ENCODE assay signal across 8 cellular contexts in the genomic region with DNA sequence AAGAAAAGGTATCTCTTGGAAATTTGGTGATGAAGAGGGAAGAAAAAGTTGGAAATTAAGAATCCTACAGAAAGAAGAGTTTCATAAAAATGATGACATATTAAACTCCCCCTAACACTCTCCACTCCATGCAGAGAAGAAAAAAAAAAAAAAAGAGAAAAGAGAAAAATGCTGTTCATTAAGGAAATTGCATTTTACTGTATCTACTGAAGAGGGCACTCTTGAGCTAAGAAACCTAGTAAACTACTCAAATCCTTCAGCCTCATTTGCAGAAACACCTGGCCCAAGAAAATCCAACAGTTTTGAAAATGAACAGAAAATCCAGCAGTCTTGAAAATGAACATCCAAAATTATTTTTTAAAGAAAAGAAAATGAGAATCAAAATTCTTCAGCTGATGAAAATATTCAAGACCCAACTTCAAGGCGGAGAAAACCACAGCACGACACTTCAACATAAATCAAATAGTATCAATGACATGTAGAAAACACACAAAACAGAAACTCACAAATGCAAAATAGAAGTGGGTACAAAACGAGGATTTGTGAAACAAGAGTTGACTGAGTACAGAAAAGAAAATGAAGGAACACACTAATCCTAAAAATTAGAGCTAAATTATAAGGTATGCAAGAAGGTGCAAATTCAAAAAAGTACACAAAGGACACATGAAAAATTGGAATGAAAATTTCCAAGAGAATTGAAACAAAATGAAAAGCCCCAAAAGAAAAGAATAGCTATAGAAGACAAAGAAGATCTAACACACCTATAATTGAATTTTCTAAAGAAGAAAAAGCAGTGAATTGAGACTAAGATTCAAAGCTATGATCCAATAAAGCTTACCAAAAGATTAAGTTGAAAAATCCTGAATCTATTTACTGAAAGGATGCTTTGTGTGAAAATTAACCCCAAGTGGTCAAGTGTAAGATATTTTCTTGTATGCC.
DNase-seq lines count a peak whose midpoint lies in the region; ATAC-seq and TF ChIP-seq lines count a peak whose summit lies in the region.

No MANE protein-coding gene starts in this region.

- no peak overlapping the region for H3K4me3 ChIP-seq in heart left ventricle
- H3K4me3 ChIP-seq in ascending aorta, result no peak overlapping the region
- no peak overlapping the region for H3K4me3 ChIP-seq in lower leg skin (ENCODE audit: low read depth, poor library complexity, severe bottlenecking)

- no peaks in the 10 kb centered on the region for H3K36me3 ChIP-seq in heart left ventricle
- no peaks in the 10 kb centered on the region for H3K36me3 ChIP-seq in ascending aorta

- H3K9me3 ChIP-seq in heart left ventricle, result peaks cover 0 to 12% (median 1%) of the 10 kb centered on the region in 12 donors
- no peaks in the 10 kb centered on the region for H3K9me3 ChIP-seq in ascending aorta

- 63 to 83% (median 75%) methylated on average over 3 of the region's 3 CpGs for WGBS in heart left ventricle, 4 donors
- WGBS in lower leg skin, 2 donors, result 58 to 70% methylated on average over 3 of the region's 3 CpGs

- H3K27me3 ChIP-seq in heart left ventricle (no peaks in the 10 kb centered on the region), ascending aorta (no peaks in the 10 kb centered on the region)

- H3K4me1 ChIP-seq in heart left ventricle, result peaks cover 0 to 12% (median 0%) of the 10 kb centered on the region in 12 donors
- no peaks in the 10 kb centered on the region for H3K4me1 ChIP-seq in ascending aorta

- intact Hi-C loops in heart left ventricle (cut with DNase I), result loop anchor here (1.0 to 10.0 kb wide), 5 partner anchors 189 to 451 kb away; a partner anchor contains a TSS
- intact Hi-C loops in left cardiac atrium (cut with DNase I), result loop anchor here in 1 of 2 donors (5.0 kb wide), 1 partner anchor 451 kb away; no protein-coding TSS in a partner anchor
- intact Hi-C loops in ascending aorta (cut with DNase I), result no loop called here
- intact Hi-C loops in lower leg skin (cut with DNase I; ENCODE audit: low total_unique reads), result no loop called here

- no peak for TF ChIP-seq POLR2A in heart left ventricle (IDR thresholded peaks at IDR 0.05)
- TF ChIP-seq POLR2A in lower leg skin (IDR thresholded peaks at IDR 0.05), result no peak

- TF ChIP-seq CTCF in heart left ventricle (IDR thresholded peaks at IDR 0.05) (peak; percentile 42 to 70 (median 57)), ascending aorta (IDR thresholded peaks at IDR 0.05) (peak in 2 of 3 experiments; percentile 24 to 50), lower leg skin (IDR thresholded peaks at IDR 0.05) (no peak)

- H3K27ac ChIP-seq in heart left ventricle (no peak overlapping the region), ascending aorta (no peak overlapping the region)

- no peak for ATAC-seq in heart left ventricle
- ATAC-seq in left cardiac atrium, result no peak
- peak; percentile 50 for ATAC-seq in left lobe of liver
- no peak for ATAC-seq in GM19397 (IDR thresholded peaks at IDR 0.05; ENCODE audit: unreplicated experiment)

- DNase-seq in heart left ventricle (no peak), left cardiac atrium (no peak), NCI-H187 treated with DMSO at 0.1 percent for 48 hours (lab: John Stamatoyannopoulos, UW) (peak; percentile 56), ascending aorta (ENCODE audit: low spot score in 2 of 2) (no peak), left lobe of liver (ENCODE audit: low spot score) (no peak), GOT3 (lab: John Stamatoyannopoulos, UW) (no peak), lower leg skin (ENCODE audit: low spot score in 2 of 2) (no peak)

Comparison
In these comparisons a context has a peak if more than half of its experiments do, and no peak if none do; other contexts are left out.
1. CTCF ChIP-seq: peak in heart left ventricle (12 of 12) and ascending aorta (2 of 3); none in lower leg skin (0 of 3).
2. intact Hi-C loops: an anchor here in heart left ventricle (1.0 to 10.0 kb wide); none called in ascending aorta and lower leg skin.